In genomic region chr20:7362601-7363000, GRCh38 we compare ENCODE assay signal across 16 cellular contexts.
"Had no signal": no experiment of that assay in that cellular context is flagged by ENCODE, and none has a peak within 500 bp of the region (broad histone marks: within the 10 kb centered on the region; RNA-seq: fewer than 3 reads in every experiment).

No MANE protein-coding gene starts in this region.

- H3K4me1 Mint-ChIP-seq: activated CD4-positive, alpha-beta T cell treated with anti-CD3 and anti-CD28 coated beads, Interleukin-2, amount 10 ng/mL, durations not matched to agents 24 days and 14 days; activated naive CD8-positive, alpha-beta T cell treated with anti-CD3 and anti-CD28 coated beads, Interleukin-2, amount 10 ng/mL, durations not matched to agents 7 days and 5 days; memory B cell; naive thymus-derived CD8-positive, alpha-beta T cell; stimulated activated effector memory CD8-positive, alpha-beta T cell treated with anti-CD3 and anti-CD28 coated beads, Interleukin-12 subunit alpha, Interleukin-12 subunit beta, amount 100 ng/mL, for 72 hours had no signal

- H3K27ac Mint-ChIP-seq: activated CD4-positive, alpha-beta T cell treated with anti-CD3 and anti-CD28 coated beads, Interleukin-2, amount 10 ng/mL, durations not matched to agents 24 days and 14 days; activated naive CD8-positive, alpha-beta T cell treated with anti-CD3 and anti-CD28 coated beads, Interleukin-2, amount 10 ng/mL, durations not matched to agents 7 days and 5 days; activated T-helper 1 cell treated with anti-CD3 and anti-CD28 coated beads, Interleukin-12 subunit alpha, Interleukin-12 subunit beta, Interleukin-2, Interleukin-4 antibody, amounts not matched to agents 30 ng/mL and 10 ng/mL and 1 ng/mL, durations not matched to agents 14 hours and 24 hours and 36 hours; memory B cell; naive thymus-derived CD8-positive, alpha-beta T cell; stimulated activated effector memory CD8-positive, alpha-beta T cell treated with anti-CD3 and anti-CD28 coated beads, Interleukin-12 subunit alpha, Interleukin-12 subunit beta, amount 100 ng/mL, for 72 hours had no signal

- H3K36me3 Mint-ChIP-seq: activated naive CD8-positive, alpha-beta T cell treated with anti-CD3 and anti-CD28 coated beads, Interleukin-2, amount 10 ng/mL, durations not matched to agents 7 days and 5 days; memory B cell; stimulated activated effector memory CD8-positive, alpha-beta T cell treated with anti-CD3 and anti-CD28 coated beads, Interleukin-12 subunit alpha, Interleukin-12 subunit beta, amount 100 ng/mL, for 72 hours had no signal

- H3K4me3 Mint-ChIP-seq: activated CD4-positive, alpha-beta T cell treated with anti-CD3 and anti-CD28 coated beads, Interleukin-2, amount 10 ng/mL, durations not matched to agents 24 days and 14 days; activated naive CD8-positive, alpha-beta T cell treated with anti-CD3 and anti-CD28 coated beads, Interleukin-2, amount 10 ng/mL, durations not matched to agents 7 days and 5 days; activated T-helper 1 cell treated with anti-CD3 and anti-CD28 coated beads, Interleukin-12 subunit alpha, Interleukin-12 subunit beta, Interleukin-2, Interleukin-4 antibody, amounts not matched to agents 30 ng/mL and 10 ng/mL and 1 ng/mL, durations not matched to agents 14 hours and 24 hours and 36 hours; memory B cell; naive thymus-derived CD8-positive, alpha-beta T cell; stimulated activated effector memory CD8-positive, alpha-beta T cell treated with anti-CD3 and anti-CD28 coated beads, Interleukin-12 subunit alpha, Interleukin-12 subunit beta, amount 100 ng/mL, for 72 hours had no signal

- DNase-seq: activated CD4-positive, alpha-beta T cell treated with anti-CD3 and anti-CD28 coated beads, Interleukin-2, amount 10 ng/mL, durations not matched to agents 24 days and 14 days; activated CD4-positive, CD25-positive, alpha-beta regulatory T cell; activated naive CD8-positive, alpha-beta T cell treated with anti-CD3 and anti-CD28 coated beads, Interleukin-2, amount 10 ng/mL, durations not matched to agents 7 days and 5 days; aorta; cerebellar nuclear complex; effector memory CD4-positive, alpha-beta T cell; foreskin keratinocyte; glutamatergic neuron; hypothalamus; kidney; left ventricle myocardium superior; naive thymus-derived CD8-positive, alpha-beta T cell; tibial artery had no signal

- ATAC-seq: foreskin keratinocyte; left ventricle myocardium superior; naive thymus-derived CD8-positive, alpha-beta T cell; stimulated activated effector memory CD8-positive, alpha-beta T cell treated with anti-CD3 and anti-CD28 coated beads, Interleukin-12 subunit alpha, Interleukin-12 subunit beta, amount 100 ng/mL, for 72 hours had no signal

- H3K27me3 Mint-ChIP-seq: activated CD4-positive, alpha-beta T cell treated with anti-CD3 and anti-CD28 coated beads, Interleukin-2, amount 10 ng/mL, durations not matched to agents 24 days and 14 days; activated naive CD8-positive, alpha-beta T cell treated with anti-CD3 and anti-CD28 coated beads, Interleukin-2, amount 10 ng/mL, durations not matched to agents 7 days and 5 days; memory B cell had no signal
